In genomic region chr20:49508435-49509199, GRCh38 we compare ENCODE assay signal across 10 cellular contexts.
A peak's percentile ranks its signal among the peaks of the same experiment; 100 is the strongest.
DNase-seq lines count a peak whose midpoint lies in the region; ATAC-seq and TF ChIP-seq lines count a peak whose summit lies in the region.
"Had no signal": no experiment of that assay in that cellular context is flagged by ENCODE, and none has a peak within 500 bp of the region (broad histone marks: within the 10 kb centered on the region; RNA-seq: fewer than 3 reads in every experiment).

No MANE protein-coding gene starts in this region.

- H3K27ac ChIP-seq in OCI-LY1 (ENCODE audit: low read depth, low read length, poor library complexity, severe bottlenecking) = no peak overlapping the region

- H3K36me3 ChIP-seq in OCI-LY1 (ENCODE audit: insufficient read depth, low read length) = no peaks in the 10 kb centered on the region

- no peaks in the 10 kb centered on the region for H3K9me2 ChIP-seq in OCI-LY1 (ENCODE audit: low read depth, low read length)

- H3K27ac Mint-ChIP-seq in central memory CD8-positive, alpha-beta T cell (ENCODE audit: low read depth) = no peak overlapping the region
- H3K27ac Mint-ChIP-seq: naive thymus-derived CD8-positive, alpha-beta T cell; T-helper 1 cell treated with Interleukin-12 subunit alpha and Interleukin-12 subunit beta and Interleukin-4 antibody, amounts not matched to agents 30 μg/mL and 1 μg/mL, for 36 hours had no signal

- H4K20me1 ChIP-seq in OCI-LY1 (ENCODE audit: insufficient read depth, low read length) = no peaks in the 10 kb centered on the region

- TF ChIP-seq CTCF in OCI-LY1 (IDR thresholded peaks at IDR 0.05; ENCODE audit: low read length) = peak; percentile 71; the same call in 1 of the 2 replicates

- peak; percentile 25 for DNase-seq in DMS53 treated with DMSO at 0.1 percent for 48 hours (lab: John Stamatoyannopoulos, UW; ENCODE audit: unreplicated experiment)
- peak; percentile 36 for DNase-seq in KBM-7
- no peak for DNase-seq in central memory CD8-positive, alpha-beta T cell (ENCODE audit: low spot score in 2 of 2)
- DNase-seq in medulla oblongata (ENCODE audit: extremely low spot score) = peak; percentile 51

- H3K4me3 Mint-ChIP-seq in central memory CD8-positive, alpha-beta T cell = no peak overlapping the region
- H3K4me3 Mint-ChIP-seq: naive thymus-derived CD8-positive, alpha-beta T cell; T-helper 1 cell treated with Interleukin-12 subunit alpha and Interleukin-12 subunit beta and Interleukin-4 antibody, amounts not matched to agents 30 μg/mL and 1 μg/mL, for 36 hours had no signal

- peaks cover 6% of the 10 kb centered on the region; the same call in 1 of the 2 replicates for H3K27me3 ChIP-seq in OCI-LY1 (ENCODE audit: insufficient read depth, low read length)

- no peak overlapping the region for H3K9ac ChIP-seq in OCI-LY1 (ENCODE audit: low read length)

- no peak overlapping the region for H3K4me3 ChIP-seq in OCI-LY1 (ENCODE audit: low read depth, low read length, poor library complexity, severe bottlenecking)

- peaks cover 3% of the 10 kb centered on the region for H3K36me3 Mint-ChIP-seq in central memory CD8-positive, alpha-beta T cell (ENCODE audit: insufficient read depth)
- H3K36me3 Mint-ChIP-seq: naive thymus-derived CD8-positive, alpha-beta T cell had no signal

- no peaks in the 10 kb centered on the region for H3K79me2 ChIP-seq in OCI-LY1 (ENCODE audit: insufficient read depth, low read length)

- no peaks in the 10 kb centered on the region for H3K9me3 Mint-ChIP-seq in central memory CD8-positive, alpha-beta T cell
- H3K9me3 Mint-ChIP-seq: naive thymus-derived CD8-positive, alpha-beta T cell; T-helper 1 cell treated with Interleukin-12 subunit alpha and Interleukin-12 subunit beta and Interleukin-4 antibody, amounts not matched to agents 30 μg/mL and 1 μg/mL, for 36 hours had no signal

- in situ Hi-C loops in KBM-7 (cut with MboI; ENCODE audit: low pct_unique_long_range_greater_than_20kb, low sequenced_read_pairs) = loop anchor here (25.0 kb wide), 1 partner anchor 171 kb away; no protein-coding TSS in a partner anchor

- no peaks in the 10 kb centered on the region for H3F3A ChIP-seq in OCI-LY1 (ENCODE audit: insufficient read depth, low read length)

- no peak overlapping the region for H3K4me2 ChIP-seq in OCI-LY1 (ENCODE audit: low read length)

- no peaks in the 10 kb centered on the region for H3K9me3 ChIP-seq in OCI-LY1 (ENCODE audit: low read length)

- peak; percentile 40 for ATAC-seq in central memory CD8-positive, alpha-beta T cell (replicated peaks; ENCODE audit: extremely low read depth, poor library complexity, severe bottlenecking)
- ATAC-seq in HG02884 (IDR thresholded peaks at IDR 0.05; ENCODE audit: unreplicated experiment) (no peak), HG02642 (IDR thresholded peaks at IDR 0.05; ENCODE audit: poor library complexity, unreplicated experiment) (no peak), GM21515 (IDR thresholded peaks at IDR 0.05; ENCODE audit: unreplicated experiment) (no peak)
- ATAC-seq: naive thymus-derived CD8-positive, alpha-beta T cell had no signal

- no peaks in the 10 kb centered on the region for H3K4me1 ChIP-seq in OCI-LY1 (ENCODE audit: insufficient read depth, low read length, severe bottlenecking)

- H3K27me3 Mint-ChIP-seq in central memory CD8-positive, alpha-beta T cell = peaks cover 45% of the 10 kb centered on the region

- H3K4me1 Mint-ChIP-seq in central memory CD8-positive, alpha-beta T cell = peaks cover 5% of the 10 kb centered on the region

- no peak overlapping the region for H2AFZ ChIP-seq in OCI-LY1 (ENCODE audit: low read length)

Comparison
In these comparisons a context has a peak if more than half of its experiments do, and no peak if none do; other contexts are left out.
1. DNase-seq: peak in DMS53 treated with DMSO at 0.1 percent for 48 hours (single experiment), KBM-7 (single experiment) and medulla oblongata (single experiment); none in central memory CD8-positive, alpha-beta T cell (0 of 2).